ENCODE assay signal across 8 cellular contexts in the genomic region with DNA sequence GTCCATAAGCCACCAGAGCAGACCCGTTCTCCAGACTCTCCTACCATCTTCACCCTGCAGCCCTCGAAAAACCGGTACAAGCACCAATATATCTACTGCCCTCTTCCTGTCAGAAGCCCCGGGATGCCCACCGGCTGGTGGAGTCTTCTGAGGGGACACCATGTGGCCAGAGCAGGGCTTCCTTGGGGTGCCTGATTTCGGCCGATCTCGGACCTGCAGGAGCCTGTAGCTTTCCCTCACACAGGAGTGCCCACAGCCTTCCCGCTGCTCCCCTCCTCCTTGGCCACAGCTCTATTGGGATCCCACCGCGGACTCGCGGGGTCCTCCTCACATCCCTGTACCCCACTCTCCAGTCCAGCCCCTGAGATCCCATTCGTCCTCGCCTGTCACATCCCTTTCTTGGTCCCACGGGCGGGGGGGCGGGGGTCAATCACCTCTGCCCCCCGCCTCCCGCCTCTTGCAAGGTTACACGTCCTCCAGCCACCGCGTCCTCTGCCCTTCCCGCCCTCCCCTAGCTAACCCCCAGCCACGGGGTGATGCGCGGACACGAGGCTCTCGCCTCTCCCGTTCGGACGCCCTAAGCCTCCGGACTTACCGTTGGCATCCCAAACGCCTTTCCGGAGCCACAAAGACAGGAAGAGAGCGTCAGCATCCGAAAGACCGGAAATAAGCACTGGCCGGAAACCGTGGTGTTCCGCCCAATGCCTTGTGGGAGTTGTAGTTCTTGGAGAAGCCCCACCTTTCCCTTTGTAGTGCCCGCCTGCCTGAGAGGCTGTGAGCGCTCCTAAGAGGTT. TPM values are rescaled to one million over a fixed set of nuclear protein-coding genes. Genes with fewer than 3 reads are reported as not detected.
DNase-seq lines count a peak whose midpoint lies in the region; ATAC-seq and TF ChIP-seq lines count a peak whose summit lies in the region.

TSS of gene SSR2 (minus strand) at position 659 of the 794 bp plus-strand sequence. CDS start 784 bp downstream, outside the sequence.

- H3K4me1 ChIP-seq in lung (ENCODE audit: control insufficient read depth in 2 of 2, insufficient read depth in 2 of 2, low read length in 2 of 2), result peaks cover 0 to 3% of the 10 kb centered on the region in 2 donors

- peak within 1 kb of the TSS; percentile 98 for H3K4me3 Mint-ChIP-seq in activated CD4-positive, alpha-beta memory T cell treated with anti-CD3 and anti-CD28 coated beads for 36 hours

- DNase-seq in C1 segment of cervical spinal cord (lab: John Stamatoyannopoulos, UW), result peak; percentile 14 to 93 (median 84)
- peak; percentile 95 for DNase-seq in NCI-H774 (lab: John Stamatoyannopoulos, UW)
- peak; percentile 92 for DNase-seq in activated CD4-positive, alpha-beta memory T cell treated with anti-CD3 and anti-CD28 coated beads for 36 hours
- peak; percentile 80 for DNase-seq in effector CD4-positive, alpha-beta T cell
- DNase-seq in lung (ENCODE audit: low spot score), result peak; percentile 90
- DNase-seq in stimulated activated CD4-positive, alpha-beta T cell treated with anti-CD3 and anti-CD28 coated beads, TNF-alpha, amount 100 ng/mL, for 4 hours (ENCODE audit: low read depth in 3 of 3), result peak; percentile 54 to 66 (median 65)

- POLR2A ChIA-PET in activated CD4-positive, alpha-beta memory T cell treated with anti-CD3 and anti-CD28 coated beads for 36 hours (lab: Charles Lee), result interaction anchor here (1.7 to 1.9 kb wide), 2 partner anchors 12 to 44 kb away, joined by 5 to 6 read pairs; no protein-coding TSS in a partner anchor

- no peaks in the 10 kb centered on the region for H3K9me3 ChIP-seq in lung (ENCODE audit: control insufficient read depth in 2 of 2, insufficient read depth in 1 of 2, low read length in 1 of 2)

- peak; percentile 99 for ATAC-seq in GM19351 (IDR thresholded peaks at IDR 0.05; ENCODE audit: unreplicated experiment)
- peak; percentile 85 for ATAC-seq in HG03565 (IDR thresholded peaks at IDR 0.05; ENCODE audit: unreplicated experiment)
- ATAC-seq in lung (ENCODE audit: insufficient read depth, low FRiP score), result peak; percentile 98

- no peak for TF ChIP-seq CTCF in lung (IDR thresholded peaks at IDR 0.05; ENCODE audit: control extremely low read depth, extremely low read depth)

- WGBS in lung, 2 donors, result 0% methylated on average over 44 of the region's 44 CpGs

- peaks cover 6% of the 10 kb centered on the region in 2 donors for H3K36me3 ChIP-seq in lung (ENCODE audit: control insufficient read depth in 2 of 2, insufficient read depth in 2 of 2, low read length in 2 of 2)

- intact Hi-C loops in activated CD4-positive, alpha-beta memory T cell treated with anti-CD3 and anti-CD28 coated beads for 36 hours (cut with micrococcal nuclease), result loop anchor here (1.0 to 2.0 kb wide), 2 partner anchors 34 to 74 kb away; partner anchors contain the start of gene LAMTOR2

- H3K4me1 Mint-ChIP-seq in activated CD4-positive, alpha-beta memory T cell treated with anti-CD3 and anti-CD28 coated beads for 36 hours (ENCODE audit: low read depth), result peaks cover 21% of the 10 kb centered on the region

- CTCF ChIA-PET in activated CD4-positive, alpha-beta memory T cell treated with anti-CD3 and anti-CD28 coated beads for 36 hours (lab: Charles Lee), result interaction anchor here (0.6 to 2.1 kb wide), 7 partner anchors 12 to 320 kb away, joined by 3 to 11 read pairs (median 5); partner anchors contain the start of genes LAMTOR2 and UBQLN4

- peak within 1 kb of the TSS; percentile 87 for H3K27ac ChIP-seq in lung (ENCODE audit: low read depth in 1 of 2, low read length in 1 of 2)

- H3K4me3 ChIP-seq in lung, result peak within 1 kb of the TSS; percentile 80

- H3K27ac Mint-ChIP-seq in activated CD4-positive, alpha-beta memory T cell treated with anti-CD3 and anti-CD28 coated beads for 36 hours, result peak within 1 kb of the TSS; percentile 91

- H3K36me3 Mint-ChIP-seq in activated CD4-positive, alpha-beta memory T cell treated with anti-CD3 and anti-CD28 coated beads for 36 hours, result peaks cover 25% of the 10 kb centered on the region

- no peaks in the 10 kb centered on the region for H3K27me3 ChIP-seq in lung (ENCODE audit: control insufficient read depth, insufficient read depth)

- H3K27me3 Mint-ChIP-seq in activated CD4-positive, alpha-beta memory T cell treated with anti-CD3 and anti-CD28 coated beads for 36 hours, result no peaks in the 10 kb centered on the region

- H3K9me3 Mint-ChIP-seq in activated CD4-positive, alpha-beta memory T cell treated with anti-CD3 and anti-CD28 coated beads for 36 hours, result no peaks in the 10 kb centered on the region

RNA-seq across cellular contexts. Expression of gene SSR2, which starts in this region (rescaled TPM):
- total RNA-seq in activated CD4-positive, alpha-beta memory T cell treated with anti-CD3 and anti-CD28 coated beads for 36 hours, result 100 to 1,000 TPM; 171 to 175 TPM
- 100 to 1,000 TPM; 281 to 289 TPM for total RNA-seq in lung
- polyA plus RNA-seq in lung, result 100 to 1,000 TPM; 294 to 467 TPM

Comparison
In these comparisons a context has a peak if more than half of its experiments do, and no peak if none do; other contexts are left out.
1. Peak in every context shown above with its lines: DNase-seq, ATAC-seq, H3K4me3 ChIP-seq and H3K27ac ChIP-seq.